6 cellular contexts compared by ENCODE assay signal in genomic region chr19:8307400-8307964, GRCh38. TPM values are rescaled to one million over a fixed set of nuclear protein-coding genes. Genes with fewer than 3 reads are reported as not detected.
DNase-seq lines count a peak whose midpoint lies in the region; TF ChIP-seq lines count a peak whose summit lies in the region.

No MANE protein-coding gene starts in this region.

- H3K9me3 Mint-ChIP-seq in osteocyte (ENCODE audit: unreplicated experiment) = no peaks in the 10 kb centered on the region

- no peaks in the 10 kb centered on the region for H3K27me3 Mint-ChIP-seq in osteocyte (ENCODE audit: unreplicated experiment)

- DNase-seq in DMS79 treated with DMSO at 0.1 percent for 48 hours (lab: John Stamatoyannopoulos, UW) (peak; percentile 35), DMS79 (lab: John Stamatoyannopoulos, UW) (no peak), coronary artery (ENCODE audit: low spot score) (no peak), osteocyte (ENCODE audit: extremely low spot score, unreplicated experiment) (peak; percentile 75), NCI-H2196 (lab: John Stamatoyannopoulos, UW; ENCODE audit: unreplicated experiment) (no peak), inferior parietal cortex (ENCODE audit: extremely low spot score) (no peak)

- H3K27ac ChIP-seq in coronary artery = peak overlapping the region; percentile 34 to 81

- H3K36me3 Mint-ChIP-seq in osteocyte (ENCODE audit: unreplicated experiment) = peaks cover 5% of the 10 kb centered on the region

- peaks cover 31% of the 10 kb centered on the region for H3K4me1 Mint-ChIP-seq in osteocyte (ENCODE audit: unreplicated experiment)

- peak overlapping the region; percentile 68 for H3K27ac Mint-ChIP-seq in osteocyte (ENCODE audit: unreplicated experiment)

- TF ChIP-seq CTCF in coronary artery (IDR thresholded peaks at IDR 0.05) (no peak), osteocyte (IDR thresholded peaks at IDR 0.05) (no peak)

- peak overlapping the region; percentile 78 for H3K4me3 Mint-ChIP-seq in osteocyte (ENCODE audit: unreplicated experiment)

- H3K4me3 ChIP-seq in coronary artery = peak overlapping the region; percentile 82

RNA-seq across cellular contexts. Expression of gene CD320, which starts 0.7 kb away (rescaled TPM):
- total RNA-seq in osteocyte = 41.9 and 44.5 TPM in 2 replicates

RNA-seq across cellular contexts. Expression of gene NDUFA7, which starts 13.7 kb away (rescaled TPM):
- 29.8 and 35.4 TPM in 2 replicates for total RNA-seq in osteocyte

RNA-seq across cellular contexts. Expression of gene RPS28, which starts 13.8 kb away (rescaled TPM):
- 1,524 and 1,597 TPM in 2 replicates for total RNA-seq in osteocyte

RNA-seq across cellular contexts. Expression of gene KANK3, which starts 35.6 kb away (rescaled TPM):
- 0.30 TPM in 1 of 2 replicates, not detected in the other for total RNA-seq in osteocyte

RNA-seq across cellular contexts. Expression of gene ANGPTL4, which starts 56.5 kb away (rescaled TPM):
- 6.5 and 8.6 TPM in 2 replicates for total RNA-seq in osteocyte

Comparison
In these comparisons a context has a peak if more than half of its experiments do, and no peak if none do; other contexts are left out.
1. DNase-seq: peak in DMS79 treated with DMSO at 0.1 percent for 48 hours (single experiment) and osteocyte (single experiment); none in DMS79 (single experiment), coronary artery (single experiment), NCI-H2196 (single experiment) and inferior parietal cortex (single experiment).